8 cellular contexts compared by ENCODE assay signal in the genomic region with DNA sequence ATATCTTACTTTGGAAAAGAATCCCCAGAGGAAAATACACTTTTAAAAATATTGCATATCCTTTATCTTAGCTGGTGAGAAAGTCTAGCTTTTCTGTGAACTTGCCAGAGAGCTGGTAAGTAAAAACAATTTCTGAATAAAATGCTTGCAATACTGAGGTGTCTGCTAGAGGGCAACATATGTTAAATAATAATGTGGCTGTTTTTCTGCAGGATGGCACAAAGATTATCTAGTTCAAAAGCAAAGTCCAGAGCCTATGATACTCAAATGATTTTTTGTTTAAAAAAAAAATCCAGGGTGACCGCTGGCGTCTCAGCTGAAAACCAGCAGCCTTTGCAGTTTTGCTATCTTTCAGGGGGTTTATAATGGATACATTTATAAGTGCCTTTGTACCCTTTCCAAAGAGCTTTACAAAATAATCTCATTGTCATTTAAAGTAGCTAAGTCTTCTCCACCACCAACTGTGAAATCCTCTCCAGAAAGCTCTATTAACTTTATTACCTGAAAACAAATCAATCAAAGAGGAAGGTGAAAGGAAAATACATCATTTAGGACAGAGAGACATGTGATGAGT.
A peak's percentile ranks its signal among the peaks of the same experiment; 100 is the strongest.
DNase-seq lines count a peak whose midpoint lies in the region; ATAC-seq, FAIRE-seq and TF ChIP-seq lines count a peak whose summit lies in the region.

No MANE protein-coding gene starts in this region.

- intact Hi-C loops in endothelial cell of umbilical vein (cut with micrococcal nuclease), result loop anchor here (1.0 to 10.0 kb wide), 5 partner anchors 213 to 420 kb away; no protein-coding TSS in a partner anchor
- intact Hi-C loops in prostate gland (cut with DNase I), result loop anchor here (2.0 kb wide), 1 partner anchor 417 kb away; a partner anchor contains a TSS

- CTCF ChIA-PET in endothelial cell of umbilical vein (lab: Charles Lee), result interaction anchor here (0.5 to 4.9 kb wide), 66 partner anchors 9 to 1155 kb away, joined by 3 to 98 read pairs (median 3); a partner anchor contains a TSS

- no peak overlapping the region for H2AFZ ChIP-seq in endothelial cell of umbilical vein (ENCODE audit: low read depth, low read length)

- no peak overlapping the region for H3K9ac ChIP-seq in endothelial cell of umbilical vein (replicated peaks; ENCODE audit: extremely low read depth, insufficient read depth, low read length)

- H3K27ac ChIP-seq in endothelial cell of umbilical vein (ENCODE audit: insufficient read depth, low read depth, low read length) (no peak overlapping the region), prostate gland (no peak overlapping the region)

- dilution Hi-C loops in endothelial cell of umbilical vein (cut with MboI; ENCODE audit: extremely low pct_ligation_motif_present, low sequenced_read_pairs), result no loop called here

- in situ Hi-C loops in ACHN (cut with HindIII; ENCODE audit: low pct_ligation_motif_present, low pct_unique_long_range_greater_than_20kb, low sequenced_read_pairs), result no loop called here

- POLR2A ChIA-PET in endothelial cell of umbilical vein (lab: Charles Lee), result no interaction called here

- no peak overlapping the region for H3K4me2 ChIP-seq in endothelial cell of umbilical vein (ENCODE audit: insufficient read depth, low read length)

- no peaks in the 10 kb centered on the region for H3K9me1 ChIP-seq in endothelial cell of umbilical vein (replicated peaks; ENCODE audit: control insufficient read depth, extremely low read depth, insufficient read depth, low read length)

- H3K27me3 ChIP-seq in endothelial cell of umbilical vein (ENCODE audit: control insufficient read depth in 2 of 2, insufficient read depth in 2 of 2, low read length in 2 of 2) (peaks cover 2 to 10% of the 10 kb centered on the region in 2 experiments), prostate gland (replicated peaks; ENCODE audit: insufficient read depth) (no peaks in the 10 kb centered on the region)

- no peaks in the 10 kb centered on the region for H3K4me1 ChIP-seq in endothelial cell of umbilical vein (ENCODE audit: control insufficient read depth, extremely low read depth, insufficient read depth, low read length)
- H3K4me1 ChIP-seq in prostate gland (replicated peaks), result no peaks in the 10 kb centered on the region

- no peaks in the 10 kb centered on the region for H4K20me1 ChIP-seq in endothelial cell of umbilical vein (replicated peaks; ENCODE audit: control insufficient read depth, extremely low read depth, insufficient read depth, low read length)

- ATAC-seq in GM21515 (IDR thresholded peaks at IDR 0.05; ENCODE audit: unreplicated experiment), result no peak
- no peak for ATAC-seq in GM19395 (IDR thresholded peaks at IDR 0.05; ENCODE audit: unreplicated experiment)
- ATAC-seq in GM19035 (IDR thresholded peaks at IDR 0.05; ENCODE audit: unreplicated experiment), result no peak

- no TSS peak for BruUV-seq in endothelial cell of umbilical vein (replicated peaks; lab: Mats Ljungman, UMichigan)

- TF ChIP-seq POLR2A in endothelial cell of umbilical vein (IDR thresholded peaks at IDR 0.05; ENCODE audit: low read depth, low read length), result no peak
- TF ChIP-seq POLR2A in prostate gland (IDR thresholded peaks at IDR 0.05), result no peak

- H3K36me3 ChIP-seq in endothelial cell of umbilical vein (ENCODE audit: control insufficient read depth in 2 of 2, extremely low read depth in 1 of 2, insufficient read depth in 2 of 2, low read length in 2 of 2) (no peaks in the 10 kb centered on the region), prostate gland (no peaks in the 10 kb centered on the region)

- H3K4me3 ChIP-seq in endothelial cell of umbilical vein (replicated peaks in 1 of 3; ENCODE audit: insufficient read depth in 1 of 3, low read depth in 1 of 3, low read length in 3 of 3), result no peak overlapping the region
- H3K4me3 ChIP-seq in prostate gland, result no peak overlapping the region

- FAIRE-seq in endothelial cell of umbilical vein (lab: Jason Lieb, UNC), result peak; percentile 50

- DNase-seq in ACHN (peak; percentile 19), GM20000 (ENCODE audit: low spot score) (peak; percentile 19), NOMO-1 (lab: John Stamatoyannopoulos, UW; ENCODE audit: unreplicated experiment in 2 of 2) (peak; percentile 33 to 56), endothelial cell of umbilical vein (ENCODE audit: low read depth, low spot score) (peak; percentile 63), prostate gland (ENCODE audit: low spot score) (peak; percentile 22)

- H3K9me3 ChIP-seq in endothelial cell of umbilical vein (replicated peaks; ENCODE audit: control insufficient read depth, insufficient read depth, low read length) (no peaks in the 10 kb centered on the region), prostate gland (no peaks in the 10 kb centered on the region)

- no peaks in the 10 kb centered on the region for H3K79me2 ChIP-seq in endothelial cell of umbilical vein (ENCODE audit: control insufficient read depth, insufficient read depth, low read length)

- TF ChIP-seq CTCF in GM20000 (IDR thresholded peaks at IDR 0.05; ENCODE audit: extremely low read depth, missing control alignments), result no peak
- peak; percentile 26 to 27 for TF ChIP-seq CTCF in endothelial cell of umbilical vein (IDR thresholded peaks at IDR 0.05; ENCODE audit: extremely low read depth in 1 of 2, insufficient read depth in 1 of 2, low read depth in 1 of 2, low read length in 2 of 2)
- TF ChIP-seq CTCF in prostate gland (IDR thresholded peaks at IDR 0.05), result peak in 3 of 4 experiments; percentile 42 to 76 (median 67)

- WGBS in prostate gland, result 10% methylated on average over 2 of the region's 2 CpGs

TF ChIP-seq in endothelial cell of umbilical vein, 7 proteins besides CTCF, POLR2A, EP300 and RAD21:
- TF ChIP-seq FOS (IDR thresholded peaks at IDR 0.05; ENCODE audit: borderline replicate concordance, insufficient read depth, low read length), result no peak
